Comparison of ENCODE assay signal across 25 cellular contexts in genomic region chr3:98974442-98974841, GRCh38.
A peak's percentile ranks its signal among the peaks of the same experiment; 100 is the strongest.
DNase-seq lines count a peak whose midpoint lies in the region; ATAC-seq, FAIRE-seq and TF ChIP-seq lines count a peak whose summit lies in the region.
"Had no signal": no experiment of that assay in that cellular context is flagged by ENCODE, and none has a peak within 500 bp of the region (broad histone marks: within the 10 kb centered on the region; RNA-seq: fewer than 3 reads in every experiment).

No MANE protein-coding gene starts in this region.

- CTCF ChIA-PET in A549 (lab: Yijun Ruan, JAX) = interaction anchor here (0.9 kb wide), 1 partner anchor 19 kb away, joined by 4 read pairs; no protein-coding TSS in a partner anchor

- peaks cover 25% of the 10 kb centered on the region; the same call in 1 of the 3 replicates for H3K9me3 ChIP-seq in A549
- no peaks in the 10 kb centered on the region for H3K9me3 ChIP-seq in RWPE2 (ENCODE audit: severe bottlenecking)
- H3K9me3 ChIP-seq: BLaER1 had no signal

- no peak for TF ChIP-seq EP300 in A549 (IDR thresholded peaks at IDR 0.05)

- no peak overlapping the region for H3K27ac Mint-ChIP-seq in T-helper 2 cell treated with Interferon-gamma antibody and Interleukin-4, amounts not matched to agents 5 μg/mL and 100 μg/mL, for 36 hours
- H3K27ac Mint-ChIP-seq: CD4-positive, CD25-positive, alpha-beta regulatory T cell had no signal

- H3K4me3 ChIP-seq in A549 = no peak overlapping the region
- H3K4me3 ChIP-seq in RWPE2 (ENCODE audit: severe bottlenecking) = no peak overlapping the region
- H3K4me3 ChIP-seq: BLaER1, GM12878 had no signal

- H3K27me3 ChIP-seq in RWPE2 (ENCODE audit: insufficient read depth, poor library complexity, severe bottlenecking) = no peaks in the 10 kb centered on the region
- H3K27me3 ChIP-seq: BLaER1 had no signal

- DNase-seq in A549 (ENCODE audit: low read depth in 1 of 2, low spot score in 1 of 2) = no peak
- DNase-seq in ELR (ENCODE audit: low read depth) = peak; percentile 46
- no peak for DNase-seq in RWPE2 (ENCODE audit: low spot score)
- peak; percentile 24 for DNase-seq in kidney tubule cell (ENCODE audit: low spot score)
- DNase-seq in T-helper 2 cell treated with Interferon-gamma antibody and Interleukin-4, amounts not matched to agents 5 μg/mL and 100 μg/mL, for 36 hours (ENCODE audit: low spot score) = no peak
- DNase-seq in GM12892 (ENCODE audit: insufficient read length) = no peak
- DNase-seq: 8988T; CD4-positive, CD25-positive, alpha-beta regulatory T cell; GDM1; MM.1S; NCI-H2029 treated with DMSO at 0.1 percent for 48 hours; NCI-H446 treated with DMSO at 0.1 percent for 48 hours; NCI-H526; NCI-H82; SHP77 treated with DMSO at 0.1 percent for 48 hours had no signal

- H3K36me3 ChIP-seq in RWPE2 (ENCODE audit: low read depth) = 0 out of 2 replicates have a peak, but pooled peaks cover 3% of the 10 kb centered on the region
- H3K36me3 ChIP-seq: BLaER1 had no signal

- peak overlapping the region; percentile 96 to 97; a peak in 4 of 6 replicates for H3K27ac ChIP-seq in A549
- peak overlapping the region; percentile 99 for H3K27ac ChIP-seq in RWPE2 (ENCODE audit: poor library complexity, severe bottlenecking)
- H3K27ac ChIP-seq: BLaER1, KMS-11, RWPE1 had no signal

- H3K36me3 Mint-ChIP-seq in T-helper 2 cell treated with Interferon-gamma antibody and Interleukin-4, amounts not matched to agents 5 μg/mL and 100 μg/mL, for 36 hours (ENCODE audit: low read depth) = no peaks in the 10 kb centered on the region
- H3K36me3 Mint-ChIP-seq: CD4-positive, CD25-positive, alpha-beta regulatory T cell had no signal

- POLR2A ChIA-PET in A549 (lab: Yijun Ruan, JAX) = no interaction called here

- FAIRE-seq in A549 (lab: Jason Lieb, UNC) = no peak
- FAIRE-seq in GM12892 (lab: Jason Lieb, UNC) = no peak
- FAIRE-seq: D721Med, GM12878, GM19239, H1, HTR-8/SVneo had no signal

- no peak overlapping the region for H3K4me3 Mint-ChIP-seq in T-helper 2 cell treated with Interferon-gamma antibody and Interleukin-4, amounts not matched to agents 5 μg/mL and 100 μg/mL, for 36 hours
- H3K4me3 Mint-ChIP-seq: CD4-positive, CD25-positive, alpha-beta regulatory T cell had no signal

- no peaks in the 10 kb centered on the region for H3K9me3 Mint-ChIP-seq in T-helper 2 cell treated with Interferon-gamma antibody and Interleukin-4, amounts not matched to agents 5 μg/mL and 100 μg/mL, for 36 hours

- ATAC-seq in A549 (no peak), RWPE2 (ENCODE audit: low read depth) (no peak), HG02798 (IDR thresholded peaks at IDR 0.05; ENCODE audit: poor library complexity, unreplicated experiment) (no peak)
- ATAC-seq: GM12878, Panc1 had no signal

- TF ChIP-seq CTCF in A549 (IDR thresholded peaks at IDR 0.05) (no peak), RWPE2 (IDR thresholded peaks at IDR 0.05; ENCODE audit: poor library complexity, severe bottlenecking) (no peak)

- H3K4me2 ChIP-seq in A549 = no peak overlapping the region
- H3K4me2 ChIP-seq: BLaER1, KMS-11 had no signal

- no peaks in the 10 kb centered on the region for H3K27me3 Mint-ChIP-seq in T-helper 2 cell treated with Interferon-gamma antibody and Interleukin-4, amounts not matched to agents 5 μg/mL and 100 μg/mL, for 36 hours (ENCODE audit: low read depth)
- H3K27me3 Mint-ChIP-seq: CD4-positive, CD25-positive, alpha-beta regulatory T cell had no signal

- H3K4me1 ChIP-seq in A549 (peaks cover 63% of the 10 kb centered on the region), RWPE2 (ENCODE audit: insufficient read depth, poor library complexity, severe bottlenecking) (peaks cover 48% of the 10 kb centered on the region)
- H3K4me1 ChIP-seq: BLaER1 had no signal

- H3K4me1 Mint-ChIP-seq in T-helper 2 cell treated with Interferon-gamma antibody and Interleukin-4, amounts not matched to agents 5 μg/mL and 100 μg/mL, for 36 hours (ENCODE audit: low read depth) = peaks cover 9% of the 10 kb centered on the region
- H3K4me1 Mint-ChIP-seq: CD4-positive, CD25-positive, alpha-beta regulatory T cell had no signal

- no peak for TF ChIP-seq POLR2A in A549 (IDR thresholded peaks at IDR 0.05; ENCODE audit: low read length)
- TF ChIP-seq POLR2A in GM12892 (IDR thresholded peaks at IDR 0.05; ENCODE audit: low read depth, low read length) = no peak

- TF ChIP-seq RAD21 in A549 (conservative IDR thresholded peaks at IDR 0.05 in 1 of 2, IDR thresholded peaks at IDR 0.05 in 1 of 2) = no peak

TF ChIP-seq in A549, 52 proteins besides CTCF, POLR2A, EP300 and RAD21:
- TF ChIP-seq CBX8 (IDR thresholded peaks at IDR 0.05) (no peak), ZSCAN20 (CRISPR knock-in tag; IDR thresholded peaks at IDR 0.05) (no peak), KDM5A (IDR thresholded peaks at IDR 0.05) (no peak), RCOR1 (IDR thresholded peaks at IDR 0.05; ENCODE audit: low read depth, low read length) (no peak), USF2 (IDR thresholded peaks at IDR 0.05) (no peak), ZFP36 (IDR thresholded peaks at IDR 0.05; ENCODE audit: borderline replicate concordance, partially characterized antibody) (no peak), HMGXB4 (CRISPR knock-in tag; IDR thresholded peaks at IDR 0.05; ENCODE audit: borderline replicate concordance) (no peak), NPAS2 (CRISPR knock-in tag; IDR thresholded peaks at IDR 0.05; ENCODE audit: borderline replicate concordance) (no peak), NFE2L2 (conservative IDR thresholded peaks at IDR 0.05; ENCODE audit: low read length) (no peak), MAX (IDR thresholded peaks at IDR 0.05) (no peak), CHD4 (IDR thresholded peaks at IDR 0.05; ENCODE audit: borderline replicate concordance) (no peak), EHMT2 (IDR thresholded peaks at IDR 0.05; ENCODE audit: low read depth) (no peak), POLR2AphosphoS2 (conservative IDR thresholded peaks at IDR 0.05; ENCODE audit: low read length) (no peak), JUN (IDR thresholded peaks at IDR 0.05) (no peak)

Comparison
In these comparisons a context has a peak if more than half of its experiments do, and no peak if none do; other contexts are left out.
1. DNase-seq: peak in ELR (single experiment) and kidney tubule cell (single experiment); none in A549 (0 of 2), RWPE2 (single experiment), T-helper 2 cell treated with Interferon-gamma antibody and Interleukin-4, amounts not matched to agents 5 μg/mL and 100 μg/mL, for 36 hours (single experiment) and GM12892 (single experiment).